In genomic region chr12:57606016-57606311, GRCh38 we compare ENCODE assay signal across 8 cellular contexts. TPM values are rescaled to one million over a fixed set of nuclear protein-coding genes. Genes with fewer than 3 reads are reported as not detected.
A peak's percentile ranks its signal among the peaks of the same experiment; 100 is the strongest.
DNase-seq lines count a peak whose midpoint lies in the region; ATAC-seq and TF ChIP-seq lines count a peak whose summit lies in the region.
"Had no signal": no experiment of that assay in that cellular context is flagged by ENCODE, and none has a peak within 500 bp of the region (broad histone marks: within the 10 kb centered on the region; RNA-seq: fewer than 3 reads in every experiment).

No MANE protein-coding gene starts in this region.

- TF ChIP-seq POLR2A in esophagus squamous epithelium (IDR thresholded peaks at IDR 0.05): no peak
- no peak for TF ChIP-seq POLR2A in transverse colon (IDR thresholded peaks at IDR 0.05)
- no peak for TF ChIP-seq POLR2A in thyroid gland (IDR thresholded peaks at IDR 0.05)

- H3K27me3 ChIP-seq in heart right ventricle (peaks cover 0 to 34% (median 0%) of the 10 kb centered on the region in 7 donors), esophagus squamous epithelium (peaks cover 0 to 18% (median 0%) of the 10 kb centered on the region in 4 donors), transverse colon (peaks cover 34% of the 10 kb centered on the region), thyroid gland (no peaks in the 10 kb centered on the region)
- H3K27me3 ChIP-seq: ovary had no signal

- 98 to 100% methylated on average over 1 of the region's 1 CpG for WGBS in heart right ventricle, 2 donors
- WGBS in esophagus squamous epithelium, 2 donors: 92 to 100% methylated on average over 1 of the region's 1 CpG
- 87 to 100% methylated on average over 1 of the region's 1 CpG for WGBS in transverse colon (ENCODE audit: low coverage in 1 of 2), 2 donors
- WGBS in thyroid gland, 2 donors: 97 to 100% methylated on average over 1 of the region's 1 CpG

- H3K27ac ChIP-seq in heart right ventricle: peak overlapping the region in 8 of 10 donors; percentile 78 to 96 (median 92)
- H3K27ac ChIP-seq in esophagus squamous epithelium: peak overlapping the region in 3 of 4 donors; percentile 28 to 90 (median 89)
- peak overlapping the region; percentile 81 to 95 (median 90) for H3K27ac ChIP-seq in transverse colon
- no peak overlapping the region for H3K27ac ChIP-seq in thyroid gland
- H3K27ac ChIP-seq: HL-60 had no signal

- H3K4me3 ChIP-seq in heart right ventricle (peak overlapping the region in 7 of 10 donors; percentile 58 to 80 (median 75)), esophagus squamous epithelium (peak overlapping the region in 1 of 4 donors; percentile 69), transverse colon (no peak overlapping the region), thyroid gland (replicated peaks in 1 of 3) (no peak overlapping the region)

- intact Hi-C loops in heart right ventricle (cut with DNase I) (no loop called here), Right ventricle myocardium inferior (cut with DNase I) (no loop called here), esophagus squamous epithelium (cut with DNase I) (no loop called here), transverse colon (cut with DNase I; ENCODE audit: low total_unique reads) (no loop called here), thyroid gland (cut with DNase I) (no loop called here)

- in situ Hi-C loops in transverse colon (cut with MboI; ENCODE audit: low pct_ligation_motif_present in 1 of 4, low pct_unique_long_range_greater_than_20kb in 1 of 4, low sequenced_read_pairs in 3 of 4): no loop called here

- no peaks in the 10 kb centered on the region for H3K9me3 ChIP-seq in heart right ventricle
- H3K9me3 ChIP-seq in esophagus squamous epithelium: no peaks in the 10 kb centered on the region
- no peaks in the 10 kb centered on the region for H3K9me3 ChIP-seq in transverse colon
- H3K9me3 ChIP-seq in thyroid gland: no peaks in the 10 kb centered on the region
- H3K9me3 ChIP-seq: ovary had no signal

- H3K4me1 ChIP-seq in heart right ventricle (peaks cover 0 to 69% (median 38%) of the 10 kb centered on the region in 9 donors), esophagus squamous epithelium (peaks cover 22 to 45% (median 28%) of the 10 kb centered on the region in 3 donors), transverse colon (peaks cover 3 to 42% (median 19%) of the 10 kb centered on the region in 4 donors), thyroid gland (peaks cover 23 to 24% of the 10 kb centered on the region in 2 donors)

- TF ChIP-seq EP300 in transverse colon (IDR thresholded peaks at IDR 0.05; ENCODE audit: low read depth): no peak

- H3K36me3 ChIP-seq in heart right ventricle (peaks cover 0 to 45% (median 10%) of the 10 kb centered on the region in 9 donors), esophagus squamous epithelium (peaks cover under 1 to 26% (median 4%) of the 10 kb centered on the region in 3 donors), transverse colon (peaks cover 0 to 13% (median 6%) of the 10 kb centered on the region in 4 donors), thyroid gland (peaks cover 8 to 17% of the 10 kb centered on the region in 2 donors)
- H3K36me3 ChIP-seq: ovary had no signal

- ATAC-seq in heart right ventricle: no peak
- no peak for ATAC-seq in Right ventricle myocardium inferior
- ATAC-seq in HG03135 (IDR thresholded peaks at IDR 0.05; ENCODE audit: unreplicated experiment): no peak

- DNase-seq in heart right ventricle (no peak), Right ventricle myocardium inferior (ENCODE audit: missing footprints) (no peak), esophagus squamous epithelium (lab: John Stamatoyannopoulos, UW) (no peak), transverse colon (no peak), thyroid gland (no peak)
- DNase-seq: ovary had no signal

- no peak for TF ChIP-seq CTCF in heart right ventricle (IDR thresholded peaks at IDR 0.05)
- TF ChIP-seq CTCF in esophagus squamous epithelium (IDR thresholded peaks at IDR 0.05): no peak
- TF ChIP-seq CTCF in transverse colon (IDR thresholded peaks at IDR 0.05): no peak
- no peak for TF ChIP-seq CTCF in thyroid gland (IDR thresholded peaks at IDR 0.05)

RNA-seq across cellular contexts. Expression of gene DTX3, which starts 1.3 kb away (rescaled TPM):
- total RNA-seq in heart right ventricle (10 to 100 TPM; 16.9 to 30.2 (median 22.2) TPM), Right ventricle myocardium inferior (23.8 TPM), esophagus squamous epithelium (10 to 100 TPM in 1 of 4 donors, 1 to 10 TPM in 3; 1.6 to 16.6 (median 5.6) TPM), transverse colon (10 to 100 TPM in 1 of 4 donors, 1 to 10 TPM in 3; 8.0 to 10.9 (median 9.6) TPM), thyroid gland (10 to 100 TPM; 29.2 to 42.0 (median 33.9) TPM)
- 10 to 100 TPM; 20.9 to 58.2 TPM for polyA plus RNA-seq in heart right ventricle

RNA-seq across cellular contexts. Expression of gene ARHGEF25, which starts 5.3 kb away (rescaled TPM):
- 10 to 100 TPM in 3 of 10 donors, 1 to 10 TPM in 7; 5.0 to 17.6 (median 7.5) TPM for total RNA-seq in heart right ventricle
- 10 to 100 TPM; 13.1 to 49.2 TPM for polyA plus RNA-seq in heart right ventricle
- total RNA-seq in Right ventricle myocardium inferior: 13.0 TPM
- 10 to 100 TPM in 1 of 4 donors, 1 to 10 TPM in 2, under 1 TPM in 1; 0.76 to 27.7 (median 6.2) TPM for total RNA-seq in esophagus squamous epithelium
- total RNA-seq in transverse colon: 10 to 100 TPM in 3 of 4 donors, 1 to 10 TPM in 1; 6.6 to 35.9 (median 15.3) TPM
- 10 to 100 TPM in 1 of 4 donors, 1 to 10 TPM in 3; 3.3 to 25.8 (median 3.9) TPM for total RNA-seq in thyroid gland

RNA-seq across cellular contexts. Expression of gene PIP4K2C, which starts 15.0 kb away (rescaled TPM):
- total RNA-seq in heart right ventricle (10 to 100 TPM in 9 of 10 donors, 1 to 10 TPM in 1; 9.6 to 17.2 (median 14.7) TPM), Right ventricle myocardium inferior (13.1 TPM), esophagus squamous epithelium (10 to 100 TPM; 25.2 to 41.7 (median 33.1) TPM), transverse colon (100 to 1,000 TPM in 1 of 4 donors, 10 to 100 TPM in 3; 38.4 to 308 (median 45.8) TPM), thyroid gland (10 to 100 TPM; 29.6 to 82.6 (median 59.2) TPM)
- polyA plus RNA-seq in heart right ventricle: 10 to 100 TPM in 1 of 2 donors, 1 to 10 TPM in 1; 5.8 to 13.6 TPM

RNA-seq across cellular contexts. Expression of gene B4GALNT1, which starts 27.0 kb away (rescaled TPM):
- total RNA-seq in heart right ventricle (1 to 10 TPM; 2.0 to 9.3 (median 5.5) TPM), Right ventricle myocardium inferior (7.3 TPM), esophagus squamous epithelium (under 1 TPM; 0.18 to 0.56 (median 0.23) TPM), transverse colon (1 to 10 TPM in 2 of 4 donors, under 1 TPM in 1, not detected in 1; 0.68 to 6.4 (median 2.1) TPM), thyroid gland (1 to 10 TPM in 3 of 4 donors, under 1 TPM in 1; 0.88 to 7.9 (median 2.2) TPM)
- 1 to 10 TPM; 2.4 to 5.3 TPM for polyA plus RNA-seq in heart right ventricle

RNA-seq across cellular contexts. Expression of gene KIF5A, which starts 56.1 kb away (rescaled TPM):
- total RNA-seq in heart right ventricle (under 1 TPM in 5 of 10 donors, not detected in 5; 0.05 to 0.29 (median 0.07) TPM), Right ventricle myocardium inferior (0.05 TPM), esophagus squamous epithelium (under 1 TPM in 3 of 4 donors, not detected in 1; 0.15 to 0.22 (median 0.19) TPM), transverse colon (1 to 10 TPM; 1.3 to 6.2 (median 1.6) TPM), thyroid gland (under 1 TPM; 0.34 to 0.67 (median 0.51) TPM)
- polyA plus RNA-seq in heart right ventricle: under 1 TPM; 0.06 to 0.07 TPM

Comparison
In these comparisons a context has a peak if more than half of its experiments do, and no peak if none do; other contexts are left out.
1. H3K27ac ChIP-seq: peak in heart right ventricle (8 of 10), esophagus squamous epithelium (3 of 4) and transverse colon (4 of 4); none in thyroid gland (0 of 3).
2. H3K4me3 ChIP-seq: peak in heart right ventricle (7 of 10); none in transverse colon (0 of 4) and thyroid gland (0 of 3).